Comparison of ENCODE assay signal across 18 cellular contexts in the genomic region with DNA sequence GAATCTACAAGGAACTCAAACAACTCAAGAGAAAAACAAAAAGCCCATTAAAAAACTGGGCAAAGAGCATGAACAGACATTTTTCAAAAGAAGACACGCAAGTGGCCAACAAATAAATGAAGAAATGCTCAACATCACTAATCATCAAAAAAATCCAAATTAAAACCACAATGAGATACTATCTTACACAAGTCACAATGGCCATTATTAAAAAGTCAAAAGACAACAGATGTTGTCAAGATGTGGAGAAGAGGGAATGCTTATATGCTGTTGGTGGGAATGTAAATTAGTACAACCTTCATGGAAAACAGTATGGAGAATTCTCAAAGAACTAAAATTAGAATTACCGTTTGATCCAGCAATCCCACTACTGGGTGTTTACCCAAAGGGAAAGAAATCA. TPM values are rescaled to one million over a fixed set of nuclear protein-coding genes. Genes with fewer than 3 reads are reported as not detected.
A peak's percentile ranks its signal among the peaks of the same experiment; 100 is the strongest.
DNase-seq lines count a peak whose midpoint lies in the region; ATAC-seq, FAIRE-seq and TF ChIP-seq lines count a peak whose summit lies in the region.
"Had no signal": no experiment of that assay in that cellular context is flagged by ENCODE, and none has a peak within 500 bp of the region (broad histone marks: within the 10 kb centered on the region; RNA-seq: fewer than 3 reads in every experiment).

No MANE protein-coding gene starts in this region.

- no peak overlapping the region for H3K4me3 Mint-ChIP-seq in HFFc6
- H3K4me3 Mint-ChIP-seq: CD4-positive, alpha-beta T cell had no signal

- peaks cover 48% of the 10 kb centered on the region for H3K4me1 Mint-ChIP-seq in HFFc6 (ENCODE audit: low read depth)

- peaks cover 13% of the 10 kb centered on the region for H3K9me3 Mint-ChIP-seq in HFFc6

- H3K27me3 Mint-ChIP-seq in HFFc6 (ENCODE audit: insufficient read depth), result no peaks in the 10 kb centered on the region; the same call in 1 of the 2 replicates
- H3K27me3 Mint-ChIP-seq: CD4-positive, alpha-beta T cell had no signal

- FAIRE-seq in GM19239 (lab: Jason Lieb, UNC) (peak; percentile 33), colon (lab: Jason Lieb, UNC) (peak; percentile 65)
- FAIRE-seq: G401.6, GM12892, H1 had no signal

- DNase-seq in AG10803 (ENCODE audit: low read depth), result peak; percentile 74
- DNase-seq in GM19239 (ENCODE audit: insufficient read length, low spot score), result no peak
- peak; percentile 34 for DNase-seq in fibroblast of mammary gland (ENCODE audit: low read depth)
- no peak for DNase-seq in HFFc6
- DNase-seq in EL, result no peak
- DNase-seq: 8988T; C1 segment of cervical spinal cord; Calu3; CD4-positive, alpha-beta T cell; DMS 273 treated with DMSO at 0.1 percent for 48 hours; HCEC 1CT had no signal

- TF ChIP-seq CTCF in AG10803 (conservative IDR thresholded peaks at IDR 0.05; ENCODE audit: low read length) (no peak), fibroblast of mammary gland (conservative IDR thresholded peaks at IDR 0.05; ENCODE audit: control insufficient read depth, insufficient read depth, low read depth, low read length) (no peak), HFFc6 (IDR thresholded peaks at IDR 0.05) (no peak)

- ATAC-seq in activated CD4-positive, CD25-positive, alpha-beta regulatory T cell treated with anti-CD3 and anti-CD28 coated beads, Interleukin-2, amount 50 U/mL, for 24 hours, result no peak
- ATAC-seq in HG03039 (IDR thresholded peaks at IDR 0.05; ENCODE audit: unreplicated experiment), result no peak

- peaks cover 82% of the 10 kb centered on the region for H3K36me3 Mint-ChIP-seq in HFFc6 (ENCODE audit: low read depth)

- H3K4me3 ChIP-seq in AG10803 (ENCODE audit: low read length), result no peak overlapping the region
- no peak overlapping the region for H3K4me3 ChIP-seq in fibroblast of mammary gland (ENCODE audit: control insufficient read depth, low read depth, low read length)

- no peak overlapping the region for H3K27ac Mint-ChIP-seq in HFFc6
- H3K27ac Mint-ChIP-seq: CD4-positive, alpha-beta T cell had no signal

RNA-seq across cellular contexts. Expression of a gene that starts 15.1 kb away (rescaled TPM):
- 100 to 1,000 TPM; 128 to 159 (median 149) TPM for total RNA-seq in HFFc6 (2021; fragmentation: NEBNext Ultra II Directional; extraction: Animal tissue kit (Norgen Biotek cat#: 25700))

RNA-seq across cellular contexts. Expression of a gene that starts 25.5 kb away (rescaled TPM):
- not detected for total RNA-seq in HFFc6 (2021; fragmentation: NEBNext Ultra II Directional; extraction: Animal tissue kit (Norgen Biotek cat#: 25700))
- total RNA-seq: Calu3; CD4-positive, alpha-beta T cell; Daoy; H1 had no signal

Comparison
In these comparisons a context has a peak if more than half of its experiments do, and no peak if none do; other contexts are left out.
1. DNase-seq: peak in AG10803 (single experiment) and fibroblast of mammary gland (single experiment); none in GM19239 (single experiment), HFFc6 (single experiment) and EL (single experiment).